29 cellular contexts compared by ENCODE assay signal in genomic region chr2:166224197-166224596, GRCh38.
DNase-seq lines count a peak whose midpoint lies in the region; ATAC-seq, FAIRE-seq and TF ChIP-seq lines count a peak whose summit lies in the region.
"Had no signal": no experiment of that assay in that cellular context is flagged by ENCODE, and none has a peak within 500 bp of the region (broad histone marks: within the 10 kb centered on the region; RNA-seq: fewer than 3 reads in every experiment).

No MANE protein-coding gene starts in this region.

- TF ChIP-seq RAD21 in HepG2 (CRISPR knock-in tag; IDR thresholded peaks at IDR 0.05) = no peak

- no peak overlapping the region for H3K9ac ChIP-seq in HepG2 (ENCODE audit: insufficient read depth, low read depth, low read length)
- H3K9ac ChIP-seq: BLaER1; BLaER1 treated with 17β-estradiol and CSF1 and Interleukin-3, amounts not matched to agents 10 nM and 100 nM had no signal

- H3K27ac ChIP-seq in HepG2 (ENCODE audit: extremely low read length, insufficient read depth, low read length) = no peak overlapping the region
- no peak overlapping the region for H3K27ac ChIP-seq in right lobe of liver
- H3K27ac ChIP-seq: 22Rv1; A549; BLaER1; BLaER1 treated with 17β-estradiol and CSF1 and Interleukin-3, amounts not matched to agents 10 nM and 100 nM; C4-2B had no signal

- BruUV-seq in HepG2 (replicated peaks; lab: Mats Ljungman, UMichigan) = no TSS peak

- DNase-seq in HepG2 (ENCODE audit: low spot score) (no peak), right lobe of liver (no peak)
- DNase-seq: 8988T; ACHN; AML-193; BE2C; C1 segment of cervical spinal cord; Caco-2; Calu3; CD4-positive, alpha-beta memory T cell; CD4-positive, alpha-beta T cell; CD4-positive, CD25-positive, alpha-beta regulatory T cell; CD8-positive, alpha-beta memory T cell; CD8-positive, alpha-beta T cell; COR-L47; DMS 273 treated with DMSO at 0.1 percent for 48 hours; DMS153; DMS53; DMS79; DMS79 treated with DMSO at 0.1 percent for 48 hours; DND-41; EL had no signal

- H3K9me3 ChIP-seq in HepG2 (ENCODE audit: low read length) (no peaks in the 10 kb centered on the region), right lobe of liver (no peaks in the 10 kb centered on the region)
- H3K9me3 ChIP-seq: A549; BE2C; BLaER1; BLaER1 treated with 17β-estradiol and CSF1 and Interleukin-3, amounts not matched to agents 10 nM and 100 nM; Caco-2 had no signal

- peaks cover 0 to 3% of the 10 kb centered on the region in 2 experiments; a peak in 2 of 5 replicates for H3K36me3 ChIP-seq in HepG2 (replicated peaks in 1 of 2; ENCODE audit: control insufficient read depth in 1 of 2, insufficient read depth in 2 of 2, low read length in 2 of 2)
- H3K36me3 ChIP-seq in right lobe of liver = no peaks in the 10 kb centered on the region
- H3K36me3 ChIP-seq: BE2C; BLaER1; BLaER1 treated with 17β-estradiol and CSF1 and Interleukin-3, amounts not matched to agents 10 nM and 100 nM had no signal

- POLR2A ChIA-PET in HepG2 (lab: Yijun Ruan, JAX) = no interaction called here

- intact Hi-C loops in HepG2 (cut with micrococcal nuclease; ENCODE audit: unreplicated experiment) (no loop called here), right lobe of liver (cut with DNase I) (no loop called here)

- H2AFZ ChIP-seq in HepG2 (ENCODE audit: low read length) = no peak overlapping the region

- TF ChIP-seq EP300 in HepG2 (IDR thresholded peaks at IDR 0.05; ENCODE audit: low read depth in 2 of 2, low read length in 2 of 2) (no peak), HepG2 (CRISPR knock-in tag; IDR thresholded peaks at IDR 0.05; ENCODE audit: borderline replicate concordance) (no peak)

- TF ChIP-seq POLR2A in HepG2 (IDR thresholded peaks at IDR 0.05; ENCODE audit: insufficient read depth in 1 of 2, low read depth in 2 of 2, low read length in 2 of 2) = no peak
- TF ChIP-seq POLR2A in right lobe of liver (IDR thresholded peaks at IDR 0.05) = no peak

- no peaks in the 10 kb centered on the region for H4K20me1 ChIP-seq in HepG2 (ENCODE audit: insufficient read depth, low read length)
- H4K20me1 ChIP-seq: BLaER1; BLaER1 treated with 17β-estradiol and CSF1 and Interleukin-3, amounts not matched to agents 10 nM and 100 nM had no signal

- H3K79me2 ChIP-seq in HepG2 (ENCODE audit: insufficient read depth, low read length) = no peaks in the 10 kb centered on the region

- TF ChIP-seq CTCF in HepG2 (CRISPR knock-in tag; IDR thresholded peaks at IDR 0.05) (no peak), right lobe of liver (IDR thresholded peaks at IDR 0.05) (no peak)

- CTCF ChIA-PET in HepG2 (lab: Yijun Ruan, JAX; ENCODE audit: low intra/inter-chr PET ratio, low total read pairs) = no interaction called here

- ATAC-seq in HepG2 (no peak), right lobe of liver (no peak)
- ATAC-seq: A549; CD8-positive, alpha-beta T cell had no signal

- H3K27me3 ChIP-seq in HepG2 (ENCODE audit: control insufficient read depth in 1 of 2, insufficient read depth in 2 of 2, low read length in 2 of 2) = no peaks in the 10 kb centered on the region
- H3K27me3 ChIP-seq in right lobe of liver = no peaks in the 10 kb centered on the region
- H3K27me3 ChIP-seq: BE2C; BLaER1; BLaER1 treated with 17β-estradiol and CSF1 and Interleukin-3, amounts not matched to agents 10 nM and 100 nM had no signal

- H3K4me1 ChIP-seq in HepG2 (ENCODE audit: insufficient read depth, low read length) = peaks cover 8% of the 10 kb centered on the region
- peaks cover 0 to 12% (median 2%) of the 10 kb centered on the region in 4 donors for H3K4me1 ChIP-seq in right lobe of liver
- H3K4me1 ChIP-seq: A549; BE2C; BLaER1; BLaER1 treated with 17β-estradiol and CSF1 and Interleukin-3, amounts not matched to agents 10 nM and 100 nM; Caco-2 had no signal

- no peak for FAIRE-seq in HepG2 (lab: Jason Lieb, UNC)
- FAIRE-seq: A204.1, A549, D721Med had no signal

- in situ Hi-C loops in HepG2 (cut with HindIII; ENCODE audit: extremely low pct_ligation_motif_present, low pct_unique_long_range_greater_than_20kb) = no loop called here

- H3K4me3 ChIP-seq in HepG2 (replicated peaks in 1 of 3; ENCODE audit: insufficient read depth in 1 of 3, low read depth in 2 of 3, low read length in 3 of 3) (no peak overlapping the region), right lobe of liver (no peak overlapping the region)
- H3K4me3 ChIP-seq: A549; BLaER1; BLaER1 treated with 17β-estradiol and CSF1 and Interleukin-3, amounts not matched to agents 10 nM and 100 nM had no signal

- no peak overlapping the region for H3K4me2 ChIP-seq in HepG2 (ENCODE audit: low read depth, low read length)
- H3K4me2 ChIP-seq: A549; BLaER1; BLaER1 treated with 17β-estradiol and CSF1 and Interleukin-3, amounts not matched to agents 10 nM and 100 nM had no signal

TF ChIP-seq in HepG2, 621 proteins besides CTCF, POLR2A, EP300 and RAD21:
- TF ChIP-seq ASH2L (IDR thresholded peaks at IDR 0.05; ENCODE audit: insufficient read length, low read depth, low read length) (no peak), MAFK (conservative IDR thresholded peaks at IDR 0.05 in 1 of 2, IDR thresholded peaks at IDR 0.05 in 1 of 2; ENCODE audit: low read length in 2 of 2) (peak; percentile 20 to 53; a peak in 3 of 4 replicates), MAFF (IDR thresholded peaks at IDR 0.05; ENCODE audit: low read depth, low read length) (peak; percentile 61)
